In the genomic region with DNA sequence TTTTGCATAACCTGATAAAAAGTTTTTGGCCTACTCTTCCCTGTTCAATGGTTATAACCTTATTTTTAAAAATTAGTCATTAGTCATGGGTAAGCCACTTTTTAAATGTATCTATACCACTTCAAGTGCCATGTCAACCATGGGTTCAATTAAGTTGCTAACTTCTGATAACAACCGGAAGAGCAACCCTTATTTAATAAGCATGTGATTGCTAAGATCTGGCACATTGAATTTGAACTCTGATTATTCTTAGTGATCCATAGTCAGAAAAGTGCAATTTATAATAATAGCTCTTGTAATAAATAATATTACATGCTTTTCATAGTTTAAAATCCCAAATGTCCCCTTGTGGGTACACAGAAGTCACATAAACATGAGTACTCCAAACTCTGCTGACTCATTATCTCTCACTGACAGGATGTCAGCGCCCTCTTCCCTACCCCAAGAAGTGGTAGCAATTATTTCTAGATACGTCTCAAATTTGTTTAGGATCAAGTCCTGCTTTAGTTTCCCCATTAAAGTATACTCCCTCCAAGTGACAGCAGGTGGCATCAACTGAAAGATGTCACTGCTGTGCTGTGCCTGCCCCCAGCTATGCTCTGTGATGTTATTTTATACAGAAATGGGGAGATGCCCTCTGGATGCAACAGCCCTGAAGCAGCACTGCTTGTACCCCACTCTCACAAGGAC, we compare ENCODE assay signal across 13 cellular contexts. TPM values are rescaled to one million over a fixed set of nuclear protein-coding genes. Genes with fewer than 3 reads are reported as not detected.
A peak's percentile ranks its signal among the peaks of the same experiment; 100 is the strongest.
DNase-seq lines count a peak whose midpoint lies in the region; ATAC-seq and TF ChIP-seq lines count a peak whose summit lies in the region.
"Had no signal": no experiment of that assay in that cellular context is flagged by ENCODE, and none has a peak within 500 bp of the region (broad histone marks: within the 10 kb centered on the region; RNA-seq: fewer than 3 reads in every experiment).

No MANE protein-coding gene starts in this region.

- H3K9me3 ChIP-seq in DND-41 (ENCODE audit: insufficient read depth, low read length, severe bottlenecking) (no peaks in the 10 kb centered on the region), Karpas-422 (ENCODE audit: low read length) (no peaks in the 10 kb centered on the region), osteoblast (ENCODE audit: low read depth, low read length) (no peaks in the 10 kb centered on the region), esophagus squamous epithelium (no peaks in the 10 kb centered on the region)
- H3K9me3 ChIP-seq: colonic mucosa had no signal

- H2AFZ ChIP-seq in DND-41 (ENCODE audit: low read depth, low read length) = no peak overlapping the region
- H2AFZ ChIP-seq in Karpas-422 (ENCODE audit: low read length) = no peak overlapping the region
- H2AFZ ChIP-seq in osteoblast (ENCODE audit: low read length) = no peak overlapping the region

- H4K20me1 ChIP-seq in DND-41 (ENCODE audit: insufficient read depth, low read length) (no peaks in the 10 kb centered on the region), Karpas-422 (ENCODE audit: insufficient read depth, low read depth, low read length) (no peaks in the 10 kb centered on the region), osteoblast (ENCODE audit: insufficient read depth, low read length) (no peaks in the 10 kb centered on the region)

- peak; percentile 67 for ATAC-seq in DND-41 (ENCODE audit: insufficient read depth, low read depth)
- ATAC-seq in GM18511 (IDR thresholded peaks at IDR 0.05; ENCODE audit: unreplicated experiment) = peak; percentile 24
- ATAC-seq in activated B cell treated with CpG ODN at 0.5 μM for 24 hours (ENCODE audit: low read depth) = peak; percentile 28
- no peak for ATAC-seq in GM19397 (IDR thresholded peaks at IDR 0.05; ENCODE audit: unreplicated experiment)
- ATAC-seq: activated T-helper 17 cell treated with anti-CD3 and anti-CD28 coated beads, Interleukin-2, amount 50 U/mL, for 72 hours had no signal

- peak overlapping the region; percentile 50 for H3K4me3 Mint-ChIP-seq in activated B cell treated with CpG ODN at 0.5 μM for 24 hours
- H3K4me3 Mint-ChIP-seq: activated T-helper 17 cell treated with anti-CD3 and anti-CD28 coated beads, Interleukin-2, amount 50 U/mL, for 72 hours had no signal

- no peaks in the 10 kb centered on the region for H3K36me3 Mint-ChIP-seq in activated B cell treated with CpG ODN at 0.5 μM for 24 hours (ENCODE audit: low read depth)

- H3K4me1 Mint-ChIP-seq in activated B cell treated with CpG ODN at 0.5 μM for 24 hours = peaks cover 50% of the 10 kb centered on the region
- H3K4me1 Mint-ChIP-seq: activated T-helper 17 cell treated with anti-CD3 and anti-CD28 coated beads, Interleukin-2, amount 50 U/mL, for 72 hours had no signal

- 65 to 72% methylated on average over 3 of the region's 3 CpGs for WGBS in esophagus squamous epithelium, 2 donors

- no peak for TF ChIP-seq POLR2A in esophagus squamous epithelium (IDR thresholded peaks at IDR 0.05)

- peak overlapping the region; percentile 95 for H3K27ac Mint-ChIP-seq in activated B cell treated with CpG ODN at 0.5 μM for 24 hours
- H3K27ac Mint-ChIP-seq: activated T-helper 17 cell treated with anti-CD3 and anti-CD28 coated beads, Interleukin-2, amount 50 U/mL, for 72 hours had no signal

- no peaks in the 10 kb centered on the region for H3K27me3 Mint-ChIP-seq in activated B cell treated with CpG ODN at 0.5 μM for 24 hours

- H3K4me2 ChIP-seq in DND-41 (ENCODE audit: insufficient read depth, low read length) (no peak overlapping the region), Karpas-422 (ENCODE audit: low read depth, low read length, poor library complexity, severe bottlenecking) (peak overlapping the region; percentile 70), osteoblast (ENCODE audit: insufficient read depth, low read length) (no peak overlapping the region)

- DNase-seq in DND-41 = no peak
- DNase-seq in Karpas-422 = peak; percentile 85
- DNase-seq in activated B cell treated with CpG ODN at 0.5 μM for 24 hours = no peak
- no peak for DNase-seq in osteoblast (ENCODE audit: insufficient read length, low spot score, missing footprints)
- DNase-seq in esophagus squamous epithelium (lab: John Stamatoyannopoulos, UW) = no peak
- no peak for DNase-seq in SKM-1 treated with dmso at 0.1 percent for 144 hours (lab: John Stamatoyannopoulos, UW; ENCODE audit: unreplicated experiment)
- DNase-seq: colonic mucosa, hippocampal formation, NCI-H2227 treated with DMSO at 0.1 percent for 48 hours, T-helper 1 cell had no signal

- no peaks in the 10 kb centered on the region for H3K9me2 ChIP-seq in Karpas-422 (replicated peaks; ENCODE audit: insufficient read depth, low read length)

- intact Hi-C loops in activated B cell treated with CpG ODN at 0.5 μM for 24 hours (cut with micrococcal nuclease) (loop anchor here (1.0 to 2.0 kb wide), 4 partner anchors 36 to 124 kb away; partner anchors contain the start of gene SEC62), esophagus squamous epithelium (cut with DNase I) (no loop called here)

- no peak overlapping the region for H3K4me3 ChIP-seq in DND-41 (ENCODE audit: low read depth in 1 of 2, low read length in 2 of 2)
- H3K4me3 ChIP-seq in Karpas-422 (ENCODE audit: low read length) = no peak overlapping the region
- no peak overlapping the region for H3K4me3 ChIP-seq in osteoblast (ENCODE audit: insufficient read depth, low read length)
- no peak overlapping the region for H3K4me3 ChIP-seq in esophagus squamous epithelium
- H3K4me3 ChIP-seq: colonic mucosa had no signal

- H3K9me3 Mint-ChIP-seq in activated B cell treated with CpG ODN at 0.5 μM for 24 hours = peaks cover 6% of the 10 kb centered on the region
- H3K9me3 Mint-ChIP-seq: activated T-helper 17 cell treated with anti-CD3 and anti-CD28 coated beads, Interleukin-2, amount 50 U/mL, for 72 hours had no signal

- no peaks in the 10 kb centered on the region for H3K36me3 ChIP-seq in DND-41 (ENCODE audit: insufficient read depth, low read length)
- H3K36me3 ChIP-seq in Karpas-422 (ENCODE audit: insufficient read depth, low read length) = no peaks in the 10 kb centered on the region; the same call in 1 of the 2 replicates
- H3K36me3 ChIP-seq in osteoblast (ENCODE audit: insufficient read depth, low read length) = no peaks in the 10 kb centered on the region
- H3K36me3 ChIP-seq in esophagus squamous epithelium = no peaks in the 10 kb centered on the region
- H3K36me3 ChIP-seq: colonic mucosa had no signal

- CTCF ChIA-PET in activated B cell treated with CpG ODN at 0.5 μM for 24 hours (lab: Charles Lee) = interaction anchor here (0.6 to 6.2 kb wide), 15 partner anchors 9 to 167 kb away, joined by 3 to 127 read pairs (median 4); partner anchors contain the start of genes LRRC34, LRRIQ4 and SEC62

- no peaks in the 10 kb centered on the region for H3K79me2 ChIP-seq in DND-41 (ENCODE audit: insufficient read depth, low read length)
- no peaks in the 10 kb centered on the region; the same call in 1 of the 2 replicates for H3K79me2 ChIP-seq in Karpas-422 (ENCODE audit: low read length)
- no peaks in the 10 kb centered on the region for H3K79me2 ChIP-seq in osteoblast (ENCODE audit: insufficient read depth, low read length)

- POLR2A ChIA-PET in activated B cell treated with CpG ODN at 0.5 μM for 24 hours (lab: Charles Lee) = interaction anchor here (0.5 to 9.3 kb wide), 16 partner anchors 15 to 426 kb away, joined by 3 to 267 read pairs (median 4); partner anchors contain the start of genes GPR160, LRRC34, LRRIQ4 and MYNN

- H3K9ac ChIP-seq in DND-41 (ENCODE audit: low read depth, low read length) (no peak overlapping the region), Karpas-422 (ENCODE audit: low read length) (no peak overlapping the region)

- H3K27ac ChIP-seq in DND-41 (ENCODE audit: low read length) (no peak overlapping the region), Karpas-422 (ENCODE audit: low read length) (peak overlapping the region; percentile 94), osteoblast (ENCODE audit: low read depth, low read length) (no peak overlapping the region), esophagus squamous epithelium (no peak overlapping the region)
- H3K27ac ChIP-seq: colonic mucosa had no signal

- TF ChIP-seq CTCF in DND-41 (IDR thresholded peaks at IDR 0.05; ENCODE audit: borderline replicate concordance, extremely low read depth, low read length, poor library complexity, severe bottlenecking) (peak; percentile 33), activated B cell treated with CpG ODN at 0.5 μM for 24 hours (IDR thresholded peaks at IDR 0.05) (no peak), osteoblast (IDR thresholded peaks at IDR 0.05; ENCODE audit: extremely low read depth, low read depth, low read length) (no peak), esophagus squamous epithelium (IDR thresholded peaks at IDR 0.05) (no peak)

- H3K27me3 ChIP-seq in DND-41 (ENCODE audit: insufficient read depth, low read length, poor library complexity) (peaks cover 8% of the 10 kb centered on the region), Karpas-422 (ENCODE audit: low read length) (no peaks in the 10 kb centered on the region), osteoblast (ENCODE audit: insufficient read depth, low read length) (no peaks in the 10 kb centered on the region), esophagus squamous epithelium (peaks cover 0 to 19% (median 0%) of the 10 kb centered on the region in 4 donors)
- H3K27me3 ChIP-seq: colonic mucosa had no signal

- H3K4me1 ChIP-seq in DND-41 (ENCODE audit: insufficient read depth, low read length) (no peaks in the 10 kb centered on the region), Karpas-422 (ENCODE audit: low read length) (peaks cover 80% of the 10 kb centered on the region), osteoblast (ENCODE audit: insufficient read depth, low read length) (no peaks in the 10 kb centered on the region), esophagus squamous epithelium (no peaks in the 10 kb centered on the region)
- H3K4me1 ChIP-seq: colonic mucosa had no signal

RNA-seq across cellular contexts. Expression of gene SAMD7, which starts 18.6 kb away (rescaled TPM):
- not detected in 2 replicates for total RNA-seq in Karpas-422 (2014; rRNA removed; shearing (Covaris generic); ENCODE audit: low replicate concordance)
- total RNA-seq in activated B cell treated with CpG ODN at 0.5 μM for 24 hours (0.20 TPM in 1 of 2 replicates, not detected in the other), osteoblast (not detected in 2 replicates), esophagus squamous epithelium (not detected)
- total RNA-seq: activated T-helper 17 cell treated with anti-CD3 and anti-CD28 coated beads, Interleukin-2, amount 50 U/mL, for 72 hours; colonic mucosa had no signal

RNA-seq across cellular contexts. Expression of gene SEC62, which starts 36.6 kb away (rescaled TPM):
- total RNA-seq in Karpas-422 (2014; rRNA removed; shearing (Covaris generic); ENCODE audit: low replicate concordance) = 36.9 and 39.4 TPM in 2 replicates
- total RNA-seq in activated B cell treated with CpG ODN at 0.5 μM for 24 hours (140 and 165 TPM in 2 replicates), osteoblast (31.5 and 34.2 TPM in 2 replicates), esophagus squamous epithelium (10 to 100 TPM; 15.0 to 49.8 (median 23.6) TPM)
